In the genomic region with DNA sequence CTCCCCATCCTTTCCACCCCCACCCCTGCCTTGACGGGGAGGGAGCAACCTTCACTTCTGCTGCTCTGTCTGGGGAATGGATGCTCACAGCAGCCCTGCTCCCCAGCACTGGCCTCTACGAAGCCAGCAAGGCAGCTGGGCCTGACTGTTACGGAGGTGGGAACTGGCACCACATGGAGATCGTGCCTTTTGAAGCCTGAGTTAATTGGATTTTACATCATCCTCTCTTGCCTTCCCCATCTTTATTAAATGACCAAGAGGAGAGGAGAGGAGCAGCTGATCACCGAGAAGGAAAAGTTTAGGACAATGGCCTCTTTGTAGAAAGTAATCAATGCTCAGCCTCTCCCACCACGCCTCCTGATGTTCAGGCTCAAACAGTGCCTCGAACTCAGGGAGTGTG, we compare ENCODE assay signal across 24 cellular contexts.
"Had no signal": no experiment of that assay in that cellular context is flagged by ENCODE, and none has a peak within 500 bp of the region (broad histone marks: within the 10 kb centered on the region; RNA-seq: fewer than 3 reads in every experiment).

No MANE protein-coding gene starts in this region.

- H3K4me3 Mint-ChIP-seq: activated B cell treated with CpG ODN at 0.5 μM for 24 hours; activated CD4-positive, alpha-beta memory T cell treated with anti-CD3 and anti-CD28 coated beads for 36 hours; activated CD4-positive, alpha-beta T cell treated with anti-CD3 and anti-CD28 coated beads, Interleukin-2, amount 10 ng/mL, durations not matched to agents 7 days and 5 days; activated naive CD8-positive, alpha-beta T cell treated with anti-CD3 and anti-CD28 coated beads, Interleukin-2, amount 50 U/mL, for 24 hours; activated T-cell treated with anti-CD3 and anti-CD28 coated beads, Interleukin-2, amount 50 U/mL, for 4 hours; T-helper 17 cell had no signal

- H3K27ac ChIP-seq: brain microvascular endothelial cell, cardiac muscle cell had no signal

- H3K36me3 Mint-ChIP-seq: activated CD4-positive, alpha-beta memory T cell treated with anti-CD3 and anti-CD28 coated beads for 36 hours; activated naive CD4-positive, alpha-beta T cell treated with anti-CD3 and anti-CD28 coated beads, Interleukin-2, amount 50 U/mL, for 72 hours had no signal

- H3K9me3 Mint-ChIP-seq: activated B cell treated with CpG ODN at 0.5 μM for 24 hours; activated CD4-positive, alpha-beta memory T cell treated with anti-CD3 and anti-CD28 coated beads for 36 hours; activated CD4-positive, alpha-beta T cell treated with anti-CD3 and anti-CD28 coated beads, Interleukin-2, amount 10 ng/mL, durations not matched to agents 7 days and 5 days; activated naive CD4-positive, alpha-beta T cell treated with anti-CD3 and anti-CD28 coated beads, Interleukin-2, amount 50 U/mL, for 72 hours; activated naive CD8-positive, alpha-beta T cell treated with anti-CD3 and anti-CD28 coated beads, Interleukin-2, amount 50 U/mL, for 24 hours; activated T-cell treated with anti-CD3 and anti-CD28 coated beads, Interleukin-2, amount 50 U/mL, for 4 hours had no signal

- H3K27ac Mint-ChIP-seq: activated B cell treated with CpG ODN at 0.5 μM for 24 hours; activated CD4-positive, alpha-beta memory T cell treated with anti-CD3 and anti-CD28 coated beads for 36 hours; activated CD4-positive, alpha-beta T cell treated with anti-CD3 and anti-CD28 coated beads, Interleukin-2, amount 10 ng/mL, durations not matched to agents 7 days and 5 days; activated naive CD4-positive, alpha-beta T cell treated with anti-CD3 and anti-CD28 coated beads, Interleukin-2, amount 50 U/mL, for 72 hours; activated naive CD8-positive, alpha-beta T cell treated with anti-CD3 and anti-CD28 coated beads, Interleukin-2, amount 50 U/mL, for 24 hours had no signal

- H3K36me3 ChIP-seq: brain microvascular endothelial cell, cardiac muscle cell had no signal

- H3K27me3 ChIP-seq: brain microvascular endothelial cell, cardiac muscle cell had no signal

- H3K4me1 Mint-ChIP-seq: activated B cell treated with CpG ODN at 0.5 μM for 24 hours had no signal

- H3K4me3 ChIP-seq: cardiac muscle cell, K562 had no signal

- DNase-seq: activated B cell treated with CpG ODN at 0.5 μM for 24 hours; activated CD4-positive, alpha-beta memory T cell treated with anti-CD3 and anti-CD28 coated beads for 36 hours; activated CD4-positive, alpha-beta T cell treated with anti-CD3 and anti-CD28 coated beads for 1 hour; activated CD4-positive, alpha-beta T cell treated with anti-CD3 and anti-CD28 coated beads, Interleukin-2, amount 10 ng/mL, durations not matched to agents 7 days and 5 days; activated CD8-positive, alpha-beta memory T cell treated with anti-CD3 and anti-CD28 coated beads for 24 hours; activated effector memory CD4-positive, alpha-beta T cell treated with anti-CD3 and anti-CD28 coated beads, Interleukin-2, amount 50 U/mL, for 16 hours; activated naive CD4-positive, alpha-beta T cell treated with Interleukin-2 at 50 U/mL for 16 hours; activated naive CD8-positive, alpha-beta T cell treated with anti-CD3 and anti-CD28 coated beads, Interleukin-2, amount 50 U/mL, for 24 hours; activated T-cell treated with anti-CD3 and anti-CD28 coated beads, Interleukin-2, amount 50 U/mL, for 4 hours; amygdala; brain microvascular endothelial cell; Karpas-422; NCI-H146; NCI-H2029 treated with DMSO at 0.1 percent for 48 hours; NCI-H510A treated with DMSO at 0.1 percent for 48 hours; NCI-H774; NK-92 treated with Interleukin-12 subunit alpha and Interleukin-12 subunit beta, amount 100 ng/mL, for 24 hours; PC-3; SHP77; T-helper 17 cell; T-helper 9 cell had no signal

- H3K27me3 Mint-ChIP-seq: activated CD4-positive, alpha-beta memory T cell treated with anti-CD3 and anti-CD28 coated beads for 36 hours; activated CD4-positive, alpha-beta T cell treated with anti-CD3 and anti-CD28 coated beads, Interleukin-2, amount 10 ng/mL, durations not matched to agents 7 days and 5 days; T-helper 17 cell had no signal
